In the genomic region with DNA sequence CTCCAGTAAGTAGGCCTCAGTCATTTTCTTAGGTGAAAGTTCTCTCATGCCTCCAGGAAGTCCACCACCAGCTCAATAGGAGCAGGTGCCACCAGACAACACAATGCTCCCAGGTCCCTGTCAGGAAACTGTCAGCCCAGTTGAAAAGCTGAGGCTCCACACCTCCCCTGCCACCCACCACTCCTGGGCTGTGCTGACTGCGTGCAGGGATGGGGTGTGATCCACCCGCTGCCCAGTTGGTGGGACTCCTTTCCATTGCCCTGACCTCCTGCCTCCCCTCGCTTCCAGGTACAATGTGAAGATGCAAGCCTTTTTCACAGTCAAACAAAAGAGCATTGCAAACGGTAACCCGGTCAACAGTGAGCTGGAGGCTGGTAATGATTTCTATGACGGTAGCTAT, we compare ENCODE assay signal across 19 cellular contexts.
DNase-seq lines count a peak whose midpoint lies in the region; ATAC-seq and TF ChIP-seq lines count a peak whose summit lies in the region.
"Had no signal": no experiment of that assay in that cellular context is flagged by ENCODE, and none has a peak within 500 bp of the region (broad histone marks: within the 10 kb centered on the region; RNA-seq: fewer than 3 reads in every experiment).

No MANE protein-coding gene starts in this region.

- no peak overlapping the region for H4K91ac ChIP-seq in neuronal stem cell (ENCODE audit: low read depth, low read length, poor library complexity)

- no peak overlapping the region for H3K14ac ChIP-seq in neuronal stem cell (ENCODE audit: low read length)

- H4K8ac ChIP-seq in neuronal stem cell (ENCODE audit: low read depth, low read length): no peak overlapping the region

- no peak for ATAC-seq in upper lobe of right lung
- ATAC-seq: CD8-positive, alpha-beta T cell had no signal

- peak overlapping the region; percentile 10 for H2BK15ac ChIP-seq in neuronal stem cell (ENCODE audit: low read length)

- H3K79me1 ChIP-seq in neuronal stem cell (ENCODE audit: low read depth, low read length): no peaks in the 10 kb centered on the region

- no CpG with 5 or more reads among the region's 6 CpGs for WGBS in neuronal stem cell (ENCODE audit: extremely low coverage in 2 of 2, insufficient read length in 2 of 2, insufficient replicate concordance in 1 of 2), 2 donors

- H3K4me3 Mint-ChIP-seq in nephron progenitor cell: no peak overlapping the region
- H3K4me3 Mint-ChIP-seq: B cell; CD4-positive, CD25-positive, alpha-beta regulatory T cell; CD8-positive, alpha-beta T cell; HFFc6 had no signal

- DNase-seq in nephron progenitor cell (no peak), neuronal stem cell (ENCODE audit: low spot score) (no peak), upper lobe of right lung (peak; percentile 37), NCI-H526 treated with DMSO at 0.1 percent for 48 hours (lab: John Stamatoyannopoulos, UW) (no peak), GM03348 (ENCODE audit: low spot score) (no peak)
- no peak for DNase-seq in stimulated activated naive CD4-positive, alpha-beta T cell (lab: John Stamatoyannopoulos, UW)
- DNase-seq: Caco-2; CD4-positive, CD25-positive, alpha-beta regulatory T cell; CD8-positive, alpha-beta T cell; DMS53; DMS79 treated with DMSO at 0.1 percent for 48 hours; GF-D8; GOT3; HFFc6 had no signal

- TF ChIP-seq CTCF in VCaP (conservative IDR thresholded peaks at IDR 0.05) (no peak), nephron progenitor cell (IDR thresholded peaks at IDR 0.05) (no peak), upper lobe of right lung (IDR thresholded peaks at IDR 0.05) (no peak)

- H3K18ac ChIP-seq in neuronal stem cell (ENCODE audit: low read length): no peak overlapping the region

- no peaks in the 10 kb centered on the region for H3K9me3 ChIP-seq in neuronal stem cell (replicated peaks in 1 of 2; ENCODE audit: control insufficient read depth in 2 of 2, insufficient read depth in 1 of 2, low read depth in 1 of 2, low read length in 2 of 2)
- no peaks in the 10 kb centered on the region for H3K9me3 ChIP-seq in upper lobe of right lung
- H3K9me3 ChIP-seq: BLaER1, Caco-2, HAP-1 had no signal

- H3K9ac ChIP-seq in neuronal stem cell (ENCODE audit: low read depth, low read length, poor library complexity): peak overlapping the region; percentile 36
- H3K9ac ChIP-seq: BLaER1 had no signal

- H2BK12ac ChIP-seq in neuronal stem cell (ENCODE audit: low read length): no peak overlapping the region

- H3K4me1 ChIP-seq in neuronal stem cell (ENCODE audit: control insufficient read depth in 2 of 2, insufficient read depth in 1 of 2, low read depth in 1 of 2, low read length in 2 of 2) (peaks cover 12 to 27% of the 10 kb centered on the region in 2 donors), upper lobe of right lung (no peaks in the 10 kb centered on the region)
- H3K4me1 ChIP-seq: Caco-2, HAP-1 had no signal

- no peak overlapping the region for H3K4me2 ChIP-seq in neuronal stem cell (ENCODE audit: insufficient read depth, low read length, poor library complexity, severe bottlenecking)
- H3K4me2 ChIP-seq: BLaER1 had no signal

- peaks cover 11% of the 10 kb centered on the region for H3K27me3 Mint-ChIP-seq in nephron progenitor cell (ENCODE audit: low read depth, poor library complexity)
- H3K27me3 Mint-ChIP-seq: B cell had no signal

- peaks cover 28% of the 10 kb centered on the region for H3K4me1 Mint-ChIP-seq in nephron progenitor cell
- H3K4me1 Mint-ChIP-seq: B cell; CD4-positive, CD25-positive, alpha-beta regulatory T cell had no signal

- H3K27me3 ChIP-seq in neuronal stem cell (ENCODE audit: control insufficient read depth in 3 of 3, insufficient read depth in 3 of 3, low read depth in 1 of 3, low read length in 3 of 3) (no peaks in the 10 kb centered on the region), upper lobe of right lung (no peaks in the 10 kb centered on the region)
- H3K27me3 ChIP-seq: BLaER1 had no signal

- H3K27ac Mint-ChIP-seq in nephron progenitor cell: peak overlapping the region; percentile 33
- H3K27ac Mint-ChIP-seq: B cell; CD4-positive, CD25-positive, alpha-beta regulatory T cell; CD8-positive, alpha-beta T cell; HFFc6 had no signal

- intact Hi-C loops in upper lobe of right lung (cut with DNase I): no loop called here

- H3K36me3 Mint-ChIP-seq in nephron progenitor cell (ENCODE audit: low read depth): no peaks in the 10 kb centered on the region
- H3K36me3 Mint-ChIP-seq: CD4-positive, CD25-positive, alpha-beta regulatory T cell; CD8-positive, alpha-beta T cell had no signal

- peaks cover 9% of the 10 kb centered on the region for H3K9me3 Mint-ChIP-seq in nephron progenitor cell
- H3K9me3 Mint-ChIP-seq: CD4-positive, CD25-positive, alpha-beta regulatory T cell; HFFc6 had no signal

- H2BK5ac ChIP-seq in neuronal stem cell (ENCODE audit: low read length): no peak overlapping the region

- H3K36me3 ChIP-seq in neuronal stem cell (replicated peaks in 1 of 2; ENCODE audit: control insufficient read depth in 2 of 2, insufficient read depth in 2 of 2, low read length in 2 of 2) (no peaks in the 10 kb centered on the region), upper lobe of right lung (no peaks in the 10 kb centered on the region)
- H3K36me3 ChIP-seq: BLaER1, HAP-1 had no signal

- no peak overlapping the region for H2AK5ac ChIP-seq in neuronal stem cell (ENCODE audit: low read depth, low read length)

- H3K4me3 ChIP-seq in neuronal stem cell (ENCODE audit: low read length in 2 of 2) (no peak overlapping the region), upper lobe of right lung (no peak overlapping the region)
- H3K4me3 ChIP-seq: BLaER1, HAP-1 had no signal

- peak overlapping the region; percentile 93 for H2AFZ ChIP-seq in neuronal stem cell (ENCODE audit: low read length)

- H3K23ac ChIP-seq in neuronal stem cell (ENCODE audit: low read depth, low read length, poor library complexity): no peak overlapping the region

- no peak overlapping the region for H2BK120ac ChIP-seq in neuronal stem cell (ENCODE audit: low read depth, low read length)

- H3K27ac ChIP-seq in VCaP: peak overlapping the region; percentile 54
- H3K27ac ChIP-seq in neuronal stem cell (replicated peaks; ENCODE audit: low read length): no peak overlapping the region
- H3K27ac ChIP-seq in upper lobe of right lung: no peak overlapping the region
- H3K27ac ChIP-seq: BLaER1, C4-2B had no signal

- H3K4ac ChIP-seq in neuronal stem cell (ENCODE audit: low read length): no peak overlapping the region
